Comparison of ENCODE assay signal across 23 cellular contexts in the genomic region with DNA sequence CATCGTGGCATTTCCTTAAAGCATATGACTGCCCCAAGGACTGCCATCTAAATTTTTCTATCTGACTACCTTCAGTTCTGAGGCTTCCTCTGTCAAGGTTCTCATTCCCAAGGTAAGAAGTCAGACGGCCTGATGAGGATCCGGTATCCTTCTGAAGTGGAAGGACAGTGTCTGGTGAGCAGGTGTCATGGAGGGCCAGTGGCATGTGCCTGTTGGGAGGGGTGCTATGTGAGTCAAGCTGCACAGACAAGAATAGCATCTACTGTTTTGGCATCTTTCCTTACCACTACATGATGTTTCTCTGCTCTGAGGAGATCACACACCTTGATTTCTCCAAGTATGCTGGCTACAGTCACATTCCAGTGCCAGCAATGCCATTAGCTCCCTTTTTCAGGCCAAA.
DNase-seq lines count a peak whose midpoint lies in the region; ATAC-seq, FAIRE-seq and TF ChIP-seq lines count a peak whose summit lies in the region.
"Had no signal": no experiment of that assay in that cellular context is flagged by ENCODE, and none has a peak within 500 bp of the region (broad histone marks: within the 10 kb centered on the region; RNA-seq: fewer than 3 reads in every experiment).

No MANE protein-coding gene starts in this region.

- intact Hi-C loops in HepG2 (cut with micrococcal nuclease; ENCODE audit: unreplicated experiment), result no loop called here
- intact Hi-C loops in right lobe of liver (cut with DNase I), result loop anchor here (10.0 kb wide), 1 partner anchor 129 kb away; no protein-coding TSS in a partner anchor
- intact Hi-C loops in dendritic cell treated with granulocyte-macrophage colony-stimulating factor and Interleukin-4, amounts not matched to agents 40 ng/mL and 50 ng/mL, for 4 days (cut with micrococcal nuclease), result loop anchor here (5.0 to 10.0 kb wide), 2 partner anchors 36 to 649 kb away; a partner anchor contains a TSS

- TF ChIP-seq CTCF in HepG2 (CRISPR knock-in tag; IDR thresholded peaks at IDR 0.05) (no peak), right lobe of liver (IDR thresholded peaks at IDR 0.05) (no peak)

- peak overlapping the region; percentile 84 for H3K27ac Mint-ChIP-seq in dendritic cell treated with granulocyte-macrophage colony-stimulating factor and Interleukin-4, amounts not matched to agents 40 ng/mL and 50 ng/mL, for 4 days
- H3K27ac Mint-ChIP-seq: CD8-positive, alpha-beta T cell; GM23338 had no signal

- H3K27ac ChIP-seq in HepG2 (ENCODE audit: extremely low read length, insufficient read depth, low read length), result no peak overlapping the region
- no peak overlapping the region for H3K27ac ChIP-seq in right lobe of liver
- H3K27ac ChIP-seq in SJCRH30, result no peak overlapping the region
- H3K27ac ChIP-seq: A549, HL-60, SK-N-MC had no signal

- no TSS peak for BruUV-seq in HepG2 (replicated peaks; lab: Mats Ljungman, UMichigan)

- ATAC-seq in HepG2, result peak; percentile 43; the same call in 2 of the 3 replicates
- ATAC-seq in right lobe of liver, result no peak
- ATAC-seq: A549; CD8-positive, alpha-beta T cell; GM23338 had no signal

- H3K4me1 Mint-ChIP-seq in dendritic cell treated with granulocyte-macrophage colony-stimulating factor and Interleukin-4, amounts not matched to agents 40 ng/mL and 50 ng/mL, for 4 days (ENCODE audit: low read depth), result peaks cover 9% of the 10 kb centered on the region
- H3K4me1 Mint-ChIP-seq: GM23338, IgD-negative memory B cell had no signal

- H3K4me1 ChIP-seq in HepG2 (ENCODE audit: insufficient read depth, low read length) (no peaks in the 10 kb centered on the region), right lobe of liver (no peaks in the 10 kb centered on the region), SJCRH30 (no peaks in the 10 kb centered on the region)
- H3K4me1 ChIP-seq: A549 had no signal

- no peak overlapping the region for H3K4me3 Mint-ChIP-seq in dendritic cell treated with granulocyte-macrophage colony-stimulating factor and Interleukin-4, amounts not matched to agents 40 ng/mL and 50 ng/mL, for 4 days
- H3K4me3 Mint-ChIP-seq: CD8-positive, alpha-beta T cell; GM23338; IgD-negative memory B cell had no signal

- H3K4me3 ChIP-seq in HepG2 (replicated peaks in 1 of 3; ENCODE audit: insufficient read depth in 1 of 3, low read depth in 2 of 3, low read length in 3 of 3) (no peak overlapping the region), right lobe of liver (no peak overlapping the region), SJCRH30 (no peak overlapping the region)
- H3K4me3 ChIP-seq: A549; BLaER1 treated with 17β-estradiol and CSF1 and Interleukin-3, amounts not matched to agents 10 nM and 100 nM; GM12878; GM23338; SK-N-MC had no signal

- FAIRE-seq in HepG2 (lab: Jason Lieb, UNC), result no peak
- FAIRE-seq: A549, GM12878, GM18507 had no signal

- no peak for TF ChIP-seq RAD21 in HepG2 (CRISPR knock-in tag; IDR thresholded peaks at IDR 0.05)

- in situ Hi-C loops in HepG2 (cut with HindIII; ENCODE audit: extremely low pct_ligation_motif_present, low pct_unique_long_range_greater_than_20kb), result loop anchor here (5.0 to 25.0 kb wide), 3 partner anchors 136 to 541 kb away; no protein-coding TSS in a partner anchor

- TF ChIP-seq POLR2A in HepG2 (IDR thresholded peaks at IDR 0.05; ENCODE audit: insufficient read depth in 1 of 2, low read depth in 2 of 2, low read length in 2 of 2) (no peak), right lobe of liver (IDR thresholded peaks at IDR 0.05) (no peak)

- no peaks in the 10 kb centered on the region for H4K20me1 ChIP-seq in HepG2 (ENCODE audit: insufficient read depth, low read length)
- H4K20me1 ChIP-seq: BLaER1 treated with 17β-estradiol and CSF1 and Interleukin-3, amounts not matched to agents 10 nM and 100 nM had no signal

- TF ChIP-seq EP300 in HepG2 (IDR thresholded peaks at IDR 0.05; ENCODE audit: low read depth in 2 of 2, low read length in 2 of 2), result no peak
- TF ChIP-seq EP300 in HepG2 (CRISPR knock-in tag; IDR thresholded peaks at IDR 0.05; ENCODE audit: borderline replicate concordance), result no peak

- CTCF ChIA-PET in HepG2 (lab: Yijun Ruan, JAX; ENCODE audit: low intra/inter-chr PET ratio, low total read pairs), result no interaction called here

- H3K4me2 ChIP-seq in HepG2 (ENCODE audit: low read depth, low read length), result no peak overlapping the region
- H3K4me2 ChIP-seq: A549, GM23338 had no signal

- H2AFZ ChIP-seq in HepG2 (ENCODE audit: low read length), result no peak overlapping the region
- H2AFZ ChIP-seq: GM23338 had no signal

- 28% methylated on average over 3 of the region's 3 CpGs for WGBS in HepG2 (ENCODE audit: low lambda C conversion rate)
- 62% methylated on average over 3 of the region's 3 CpGs for WGBS in right lobe of liver (ENCODE audit: insufficient coverage, low coverage, low lambda C conversion rate, missing lambda C conversion rate)

- POLR2A ChIA-PET in HepG2 (lab: Yijun Ruan, JAX), result no interaction called here

- DNase-seq in HepG2 (ENCODE audit: low spot score), result no peak
- no peak for DNase-seq in right lobe of liver
- DNase-seq in myocyte (ENCODE audit: low read depth), result peak; percentile 80
- no peak for DNase-seq in KG1 (lab: John Stamatoyannopoulos, UW)
- DNase-seq in SJCRH30, result no peak
- DNase-seq in dedifferentiated amniotic fluid mesenchymal stem cell (ENCODE audit: extremely low spot score), result no peak
- DNase-seq: CD8-positive, alpha-beta T cell; DMS53; EL; HCEC 1CT; NCI-H187 treated with DMSO at 0.1 percent for 48 hours; NCI-H226; NCI-H524; NCI-H82 had no signal

- peaks cover 0 to 10% of the 10 kb centered on the region in 2 experiments; a peak in 1 of 5 replicates for H3K27me3 ChIP-seq in HepG2 (ENCODE audit: control insufficient read depth in 1 of 2, insufficient read depth in 2 of 2, low read length in 2 of 2)
- H3K27me3 ChIP-seq in right lobe of liver, result no peaks in the 10 kb centered on the region
- H3K27me3 ChIP-seq in SJCRH30, result no peaks in the 10 kb centered on the region
- H3K27me3 ChIP-seq: BLaER1 treated with 17β-estradiol and CSF1 and Interleukin-3, amounts not matched to agents 10 nM and 100 nM had no signal

- H3K79me2 ChIP-seq in HepG2 (ENCODE audit: insufficient read depth, low read length), result no peaks in the 10 kb centered on the region

- H3K36me3 ChIP-seq in HepG2 (replicated peaks in 1 of 2; ENCODE audit: control insufficient read depth in 1 of 2, insufficient read depth in 2 of 2, low read length in 2 of 2), result no peaks in the 10 kb centered on the region
- H3K36me3 ChIP-seq in right lobe of liver, result no peaks in the 10 kb centered on the region
- H3K36me3 ChIP-seq in SJCRH30, result no peaks in the 10 kb centered on the region
- H3K36me3 ChIP-seq: BLaER1 treated with 17β-estradiol and CSF1 and Interleukin-3, amounts not matched to agents 10 nM and 100 nM had no signal

- H3K9me3 Mint-ChIP-seq in dendritic cell treated with granulocyte-macrophage colony-stimulating factor and Interleukin-4, amounts not matched to agents 40 ng/mL and 50 ng/mL, for 4 days, result no peaks in the 10 kb centered on the region
- H3K9me3 Mint-ChIP-seq: CD8-positive, alpha-beta T cell; IgD-negative memory B cell had no signal

- no peaks in the 10 kb centered on the region for H3K9me3 ChIP-seq in HepG2 (ENCODE audit: low read length)
- no peaks in the 10 kb centered on the region for H3K9me3 ChIP-seq in right lobe of liver
- no peaks in the 10 kb centered on the region for H3K9me3 ChIP-seq in SJCRH30 (replicated peaks)
- H3K9me3 ChIP-seq: A549 had no signal

- no peak overlapping the region for H3K9ac ChIP-seq in HepG2 (ENCODE audit: insufficient read depth, low read depth, low read length)
- H3K9ac ChIP-seq: BLaER1 treated with 17β-estradiol and CSF1 and Interleukin-3, amounts not matched to agents 10 nM and 100 nM had no signal

- peaks cover 2% of the 10 kb centered on the region for H3K27me3 Mint-ChIP-seq in dendritic cell treated with granulocyte-macrophage colony-stimulating factor and Interleukin-4, amounts not matched to agents 40 ng/mL and 50 ng/mL, for 4 days

- H3K36me3 Mint-ChIP-seq in dendritic cell treated with granulocyte-macrophage colony-stimulating factor and Interleukin-4, amounts not matched to agents 40 ng/mL and 50 ng/mL, for 4 days (ENCODE audit: low read depth), result no peaks in the 10 kb centered on the region
- H3K36me3 Mint-ChIP-seq: CD8-positive, alpha-beta T cell; IgD-negative memory B cell had no signal

TF ChIP-seq in HepG2, 621 proteins besides CTCF, POLR2A, EP300 and RAD21 (continues in another document):
- TF ChIP-seq ARNTL (CRISPR knock-in tag; IDR thresholded peaks at IDR 0.05) (no peak), NR2F2 (IDR thresholded peaks at IDR 0.05; ENCODE audit: borderline replicate concordance, low read depth) (no peak), ZNF234 (CRISPR knock-in tag; conservative IDR thresholded peaks at IDR 0.05) (no peak), SPEN (CRISPR knock-in tag; IDR thresholded peaks at IDR 0.05; ENCODE audit: low read depth) (no peak), ZNF274 (CRISPR knock-in tag; IDR thresholded peaks at IDR 0.05) (no peak), PHF8 (CRISPR knock-in tag; IDR thresholded peaks at IDR 0.05) (no peak), ZSCAN22 (CRISPR knock-in tag; IDR thresholded peaks at IDR 0.05) (no peak)
- TF ChIP-seq, protein P1, sequence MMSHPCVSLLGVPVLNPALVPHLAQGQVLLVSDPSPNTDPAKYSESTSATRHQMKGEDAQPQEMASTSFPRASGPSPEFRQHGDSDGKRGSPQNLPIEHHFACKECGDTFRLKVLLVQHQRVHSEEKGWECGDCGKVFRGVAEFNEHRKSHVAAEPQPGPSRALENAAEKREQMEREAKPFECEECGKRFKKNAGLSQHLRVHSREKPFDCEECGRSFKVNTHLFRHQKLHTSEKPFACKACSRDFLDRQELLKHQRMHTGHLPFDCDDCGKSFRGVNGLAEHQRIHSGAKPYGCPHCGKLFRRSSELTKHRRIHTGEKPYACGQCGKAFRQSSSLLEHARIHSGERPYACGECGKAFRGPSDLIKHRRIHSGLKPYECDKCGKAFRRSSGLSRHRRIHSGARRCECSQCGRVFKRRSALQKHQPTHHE (CRISPR knock-in tag; IDR thresholded peaks at IDR 0.05; ENCODE audit: borderline replicate concordance), result no peak
- TF ChIP-seq, protein P2, sequence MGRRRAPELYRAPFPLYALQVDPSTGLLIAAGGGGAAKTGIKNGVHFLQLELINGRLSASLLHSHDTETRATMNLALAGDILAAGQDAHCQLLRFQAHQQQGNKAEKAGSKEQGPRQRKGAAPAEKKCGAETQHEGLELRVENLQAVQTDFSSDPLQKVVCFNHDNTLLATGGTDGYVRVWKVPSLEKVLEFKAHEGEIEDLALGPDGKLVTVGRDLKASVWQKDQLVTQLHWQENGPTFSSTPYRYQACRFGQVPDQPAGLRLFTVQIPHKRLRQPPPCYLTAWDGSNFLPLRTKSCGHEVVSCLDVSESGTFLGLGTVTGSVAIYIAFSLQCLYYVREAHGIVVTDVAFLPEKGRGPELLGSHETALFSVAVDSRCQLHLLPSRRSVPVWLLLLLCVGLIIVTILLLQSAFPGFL (CRISPR knock-in tag; IDR thresholded peaks at IDR 0.05), result no peak
